ENCODE assay signal across 1 cellular context in the genomic region with DNA sequence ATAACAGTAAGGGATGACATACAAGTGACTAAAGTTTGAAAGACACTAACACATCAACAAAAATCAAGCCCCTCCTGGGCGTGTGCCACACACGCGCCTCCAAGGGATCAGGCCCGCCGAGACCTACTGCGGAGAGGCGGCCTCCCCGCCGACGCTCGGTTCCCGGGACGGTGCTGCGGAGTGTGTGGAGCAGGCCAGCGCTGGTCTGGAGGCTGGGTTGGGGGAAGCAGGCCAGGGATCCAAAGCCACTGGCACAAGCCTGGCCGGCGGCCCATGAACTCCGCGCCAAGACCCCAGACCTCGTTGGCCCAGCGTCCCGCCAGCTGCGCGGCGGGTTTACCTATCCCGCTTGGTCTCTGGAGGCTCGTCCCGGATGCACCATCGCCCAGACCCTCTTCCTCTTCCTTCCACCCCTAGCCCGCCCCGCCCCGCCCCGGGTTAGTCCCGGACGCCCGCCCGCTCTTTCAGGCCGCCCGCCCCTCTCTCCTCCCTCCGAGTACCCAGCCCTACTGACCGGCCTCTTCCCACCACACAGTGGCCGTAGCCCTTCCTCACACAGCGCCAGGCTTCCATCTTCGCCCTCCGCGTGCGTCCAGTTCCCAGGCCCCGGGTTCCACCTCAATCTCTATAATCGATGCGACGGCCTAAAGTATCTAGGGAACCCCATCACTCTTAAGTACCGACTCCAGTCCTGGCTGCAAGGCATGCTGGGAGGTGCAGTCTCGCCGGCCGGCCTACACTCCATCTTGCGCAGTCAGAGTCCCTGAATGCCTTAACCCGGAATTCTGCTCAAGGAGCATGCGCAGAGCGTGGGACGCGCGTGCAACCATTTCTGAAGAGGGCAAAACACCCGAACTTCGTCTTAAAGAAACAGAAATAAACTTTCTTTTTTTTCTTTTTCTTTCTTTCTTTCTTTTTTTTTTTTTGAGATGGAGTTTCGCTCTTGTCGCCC.
TF ChIP-seq lines count a peak whose summit lies in the region.

A gene with protein sequence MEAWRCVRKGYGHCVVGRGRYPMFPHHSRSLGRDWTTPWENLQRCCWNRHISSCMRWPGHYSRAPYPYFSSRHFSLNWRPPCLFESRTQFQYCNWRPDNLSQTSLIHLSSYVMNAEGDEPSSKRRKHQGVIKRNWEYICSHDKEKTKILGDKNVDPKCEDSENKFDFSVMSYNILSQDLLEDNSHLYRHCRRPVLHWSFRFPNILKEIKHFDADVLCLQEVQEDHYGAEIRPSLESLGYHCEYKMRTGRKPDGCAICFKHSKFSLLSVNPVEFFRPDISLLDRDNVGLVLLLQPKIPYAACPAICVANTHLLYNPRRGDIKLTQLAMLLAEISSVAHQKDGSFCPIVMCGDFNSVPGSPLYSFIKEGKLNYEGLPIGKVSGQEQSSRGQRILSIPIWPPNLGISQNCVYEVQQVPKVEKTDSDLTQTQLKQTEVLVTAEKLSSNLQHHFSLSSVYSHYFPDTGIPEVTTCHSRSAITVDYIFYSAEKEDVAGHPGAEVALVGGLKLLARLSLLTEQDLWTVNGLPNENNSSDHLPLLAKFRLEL (minus strand): TSS at position 769 of the 952 bp plus-strand sequence. CDS start 196 bp downstream, at position 573.

TF ChIP-seq in K562, 482 proteins besides CTCF, POLR2A, EP300 and RAD21 (continued from another document and continues in another):
- TF ChIP-seq, protein P1, sequence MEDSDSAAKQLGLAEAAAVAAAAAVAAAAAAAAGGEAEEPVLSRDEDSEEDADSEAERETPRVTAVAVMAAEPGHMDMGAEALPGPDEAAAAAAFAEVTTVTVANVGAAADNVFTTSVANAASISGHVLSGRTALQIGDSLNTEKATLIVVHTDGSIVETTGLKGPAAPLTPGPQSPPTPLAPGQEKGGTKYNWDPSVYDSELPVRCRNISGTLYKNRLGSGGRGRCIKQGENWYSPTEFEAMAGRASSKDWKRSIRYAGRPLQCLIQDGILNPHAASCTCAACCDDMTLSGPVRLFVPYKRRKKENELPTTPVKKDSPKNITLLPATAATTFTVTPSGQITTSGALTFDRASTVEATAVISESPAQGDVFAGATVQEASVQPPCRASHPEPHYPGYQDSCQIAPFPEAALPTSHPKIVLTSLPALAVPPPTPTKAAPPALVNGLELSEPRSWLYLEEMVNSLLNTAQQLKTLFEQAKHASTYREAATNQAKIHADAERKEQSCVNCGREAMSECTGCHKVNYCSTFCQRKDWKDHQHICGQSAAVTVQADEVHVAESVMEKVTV (CRISPR knock-in tag; IDR thresholded peaks at IDR 0.05): no peak
- TF ChIP-seq BACH1 (tag; IDR thresholded peaks at IDR 0.05) (no peak), CAMTA2 (CRISPR knock-in tag; conservative IDR thresholded peaks at IDR 0.05) (no peak), RFX7 (CRISPR knock-in tag; IDR thresholded peaks at IDR 0.05) (no peak), STAG1 (CRISPR knock-in tag; IDR thresholded peaks at IDR 0.05; ENCODE audit: borderline replicate concordance) (no peak), HNRNPK (IDR thresholded peaks at IDR 0.05; ENCODE audit: low read depth, low read length, poor library complexity, severe bottlenecking) (no peak), ZKSCAN3 (CRISPR knock-in tag; IDR thresholded peaks at IDR 0.05) (no peak), MTA3 (IDR thresholded peaks at IDR 0.05; ENCODE audit: borderline replicate concordance) (no peak; the same call in 1 of the 2 replicates), ZNF140 (CRISPR knock-in tag; IDR thresholded peaks at IDR 0.05) (no peak), PHB (CRISPR knock-in tag; IDR thresholded peaks at IDR 0.05) (no peak), HDAC6 (IDR thresholded peaks at IDR 0.05; ENCODE audit: low read depth, low read length) (no peak), ZNF311 (CRISPR knock-in tag; IDR thresholded peaks at IDR 0.05) (no peak), MYC (IDR thresholded peaks at IDR 0.05; ENCODE audit: low read depth, low read length) (peak; percentile 61), MYC (CRISPR knock-in tag; IDR thresholded peaks at IDR 0.05; ENCODE audit: borderline replicate concordance, low read depth) (0 out of 2 replicates have a peak, but pooled peaks have one; percentile 22), KLF16 (IDR thresholded peaks at IDR 0.05) (no peak), SRSF1 (IDR thresholded peaks at IDR 0.05; ENCODE audit: low read depth, low read length) (peak; percentile 40; the same call in 1 of the 2 replicates), ZNF3 (CRISPR knock-in tag; IDR thresholded peaks at IDR 0.05) (no peak), ZNF507 (tag; conservative IDR thresholded peaks at IDR 0.05) (no peak), ZNF586 (CRISPR knock-in tag; conservative IDR thresholded peaks at IDR 0.05) (no peak)
- TF ChIP-seq, protein P2, sequence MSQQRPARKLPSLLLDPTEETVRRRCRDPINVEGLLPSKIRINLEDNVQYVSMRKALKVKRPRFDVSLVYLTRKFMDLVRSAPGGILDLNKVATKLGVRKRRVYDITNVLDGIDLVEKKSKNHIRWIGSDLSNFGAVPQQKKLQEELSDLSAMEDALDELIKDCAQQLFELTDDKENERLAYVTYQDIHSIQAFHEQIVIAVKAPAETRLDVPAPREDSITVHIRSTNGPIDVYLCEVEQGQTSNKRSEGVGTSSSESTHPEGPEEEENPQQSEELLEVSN (IDR thresholded peaks at IDR 0.05; ENCODE audit: borderline replicate concordance in 1 of 2, extremely low read depth in 1 of 2, insufficient read depth in 1 of 2, insufficient read length in 1 of 2, low read depth in 1 of 2, low read length in 1 of 2, poor library complexity in 1 of 2, severe bottlenecking in 1 of 2): peak; percentile 78 to 93
- TF ChIP-seq, protein P3, sequence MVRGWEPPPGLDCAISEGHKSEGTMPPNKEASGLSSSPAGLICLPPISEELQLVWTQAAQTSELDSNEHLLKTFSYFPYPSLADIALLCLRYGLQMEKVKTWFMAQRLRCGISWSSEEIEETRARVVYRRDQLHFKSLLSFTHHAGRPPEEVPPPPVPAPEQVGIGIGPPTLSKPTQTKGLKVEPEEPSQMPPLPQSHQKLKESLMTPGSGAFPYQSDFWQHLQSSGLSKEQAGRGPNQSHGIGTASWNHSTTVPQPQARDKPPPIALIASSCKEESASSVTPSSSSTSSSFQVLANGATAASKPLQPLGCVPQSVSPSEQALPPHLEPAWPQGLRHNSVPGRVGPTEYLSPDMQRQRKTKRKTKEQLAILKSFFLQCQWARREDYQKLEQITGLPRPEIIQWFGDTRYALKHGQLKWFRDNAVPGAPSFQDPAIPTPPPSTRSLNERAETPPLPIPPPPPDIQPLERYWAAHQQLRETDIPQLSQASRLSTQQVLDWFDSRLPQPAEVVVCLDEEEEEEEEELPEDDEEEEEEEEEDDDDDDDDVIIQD (CRISPR knock-in tag; IDR thresholded peaks at IDR 0.05): no peak
- TF ChIP-seq, protein P4, sequence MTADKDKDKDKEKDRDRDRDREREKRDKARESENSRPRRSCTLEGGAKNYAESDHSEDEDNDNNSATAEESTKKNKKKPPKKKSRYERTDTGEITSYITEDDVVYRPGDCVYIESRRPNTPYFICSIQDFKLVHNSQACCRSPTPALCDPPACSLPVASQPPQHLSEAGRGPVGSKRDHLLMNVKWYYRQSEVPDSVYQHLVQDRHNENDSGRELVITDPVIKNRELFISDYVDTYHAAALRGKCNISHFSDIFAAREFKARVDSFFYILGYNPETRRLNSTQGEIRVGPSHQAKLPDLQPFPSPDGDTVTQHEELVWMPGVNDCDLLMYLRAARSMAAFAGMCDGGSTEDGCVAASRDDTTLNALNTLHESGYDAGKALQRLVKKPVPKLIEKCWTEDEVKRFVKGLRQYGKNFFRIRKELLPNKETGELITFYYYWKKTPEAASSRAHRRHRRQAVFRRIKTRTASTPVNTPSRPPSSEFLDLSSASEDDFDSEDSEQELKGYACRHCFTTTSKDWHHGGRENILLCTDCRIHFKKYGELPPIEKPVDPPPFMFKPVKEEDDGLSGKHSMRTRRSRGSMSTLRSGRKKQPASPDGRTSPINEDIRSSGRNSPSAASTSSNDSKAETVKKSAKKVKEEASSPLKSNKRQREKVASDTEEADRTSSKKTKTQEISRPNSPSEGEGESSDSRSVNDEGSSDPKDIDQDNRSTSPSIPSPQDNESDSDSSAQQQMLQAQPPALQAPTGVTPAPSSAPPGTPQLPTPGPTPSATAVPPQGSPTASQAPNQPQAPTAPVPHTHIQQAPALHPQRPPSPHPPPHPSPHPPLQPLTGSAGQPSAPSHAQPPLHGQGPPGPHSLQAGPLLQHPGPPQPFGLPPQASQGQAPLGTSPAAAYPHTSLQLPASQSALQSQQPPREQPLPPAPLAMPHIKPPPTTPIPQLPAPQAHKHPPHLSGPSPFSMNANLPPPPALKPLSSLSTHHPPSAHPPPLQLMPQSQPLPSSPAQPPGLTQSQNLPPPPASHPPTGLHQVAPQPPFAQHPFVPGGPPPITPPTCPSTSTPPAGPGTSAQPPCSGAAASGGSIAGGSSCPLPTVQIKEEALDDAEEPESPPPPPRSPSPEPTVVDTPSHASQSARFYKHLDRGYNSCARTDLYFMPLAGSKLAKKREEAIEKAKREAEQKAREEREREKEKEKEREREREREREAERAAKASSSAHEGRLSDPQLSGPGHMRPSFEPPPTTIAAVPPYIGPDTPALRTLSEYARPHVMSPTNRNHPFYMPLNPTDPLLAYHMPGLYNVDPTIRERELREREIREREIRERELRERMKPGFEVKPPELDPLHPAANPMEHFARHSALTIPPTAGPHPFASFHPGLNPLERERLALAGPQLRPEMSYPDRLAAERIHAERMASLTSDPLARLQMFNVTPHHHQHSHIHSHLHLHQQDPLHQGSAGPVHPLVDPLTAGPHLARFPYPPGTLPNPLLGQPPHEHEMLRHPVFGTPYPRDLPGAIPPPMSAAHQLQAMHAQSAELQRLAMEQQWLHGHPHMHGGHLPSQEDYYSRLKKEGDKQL (CRISPR knock-in tag; IDR thresholded peaks at IDR 0.05; ENCODE audit: borderline replicate concordance): peak; percentile 80; the same call in 1 of the 2 replicates
- TF ChIP-seq, protein P5, sequence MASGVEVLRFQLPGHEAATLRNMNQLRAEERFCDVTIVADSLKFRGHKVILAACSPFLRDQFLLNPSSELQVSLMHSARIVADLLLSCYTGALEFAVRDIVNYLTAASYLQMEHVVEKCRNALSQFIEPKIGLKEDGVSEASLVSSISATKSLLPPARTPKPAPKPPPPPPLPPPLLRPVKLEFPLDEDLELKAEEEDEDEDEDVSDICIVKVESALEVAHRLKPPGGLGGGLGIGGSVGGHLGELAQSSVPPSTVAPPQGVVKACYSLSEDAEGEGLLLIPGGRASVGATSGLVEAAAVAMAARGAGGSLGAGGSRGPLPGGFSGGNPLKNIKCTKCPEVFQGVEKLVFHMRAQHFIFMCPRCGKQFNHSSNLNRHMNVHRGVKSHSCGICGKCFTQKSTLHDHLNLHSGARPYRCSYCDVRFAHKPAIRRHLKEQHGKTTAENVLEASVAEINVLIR (CRISPR knock-in tag; IDR thresholded peaks at IDR 0.05): 0 out of 2 replicates have a peak, but pooled peaks have one; percentile 29
- TF ChIP-seq, protein P6, sequence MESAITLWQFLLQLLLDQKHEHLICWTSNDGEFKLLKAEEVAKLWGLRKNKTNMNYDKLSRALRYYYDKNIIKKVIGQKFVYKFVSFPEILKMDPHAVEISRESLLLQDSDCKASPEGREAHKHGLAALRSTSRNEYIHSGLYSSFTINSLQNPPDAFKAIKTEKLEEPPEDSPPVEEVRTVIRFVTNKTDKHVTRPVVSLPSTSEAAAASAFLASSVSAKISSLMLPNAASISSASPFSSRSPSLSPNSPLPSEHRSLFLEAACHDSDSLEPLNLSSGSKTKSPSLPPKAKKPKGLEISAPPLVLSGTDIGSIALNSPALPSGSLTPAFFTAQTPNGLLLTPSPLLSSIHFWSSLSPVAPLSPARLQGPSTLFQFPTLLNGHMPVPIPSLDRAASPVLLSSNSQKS (CRISPR knock-in tag; IDR thresholded peaks at IDR 0.05): no peak
- TF ChIP-seq, protein P7, sequence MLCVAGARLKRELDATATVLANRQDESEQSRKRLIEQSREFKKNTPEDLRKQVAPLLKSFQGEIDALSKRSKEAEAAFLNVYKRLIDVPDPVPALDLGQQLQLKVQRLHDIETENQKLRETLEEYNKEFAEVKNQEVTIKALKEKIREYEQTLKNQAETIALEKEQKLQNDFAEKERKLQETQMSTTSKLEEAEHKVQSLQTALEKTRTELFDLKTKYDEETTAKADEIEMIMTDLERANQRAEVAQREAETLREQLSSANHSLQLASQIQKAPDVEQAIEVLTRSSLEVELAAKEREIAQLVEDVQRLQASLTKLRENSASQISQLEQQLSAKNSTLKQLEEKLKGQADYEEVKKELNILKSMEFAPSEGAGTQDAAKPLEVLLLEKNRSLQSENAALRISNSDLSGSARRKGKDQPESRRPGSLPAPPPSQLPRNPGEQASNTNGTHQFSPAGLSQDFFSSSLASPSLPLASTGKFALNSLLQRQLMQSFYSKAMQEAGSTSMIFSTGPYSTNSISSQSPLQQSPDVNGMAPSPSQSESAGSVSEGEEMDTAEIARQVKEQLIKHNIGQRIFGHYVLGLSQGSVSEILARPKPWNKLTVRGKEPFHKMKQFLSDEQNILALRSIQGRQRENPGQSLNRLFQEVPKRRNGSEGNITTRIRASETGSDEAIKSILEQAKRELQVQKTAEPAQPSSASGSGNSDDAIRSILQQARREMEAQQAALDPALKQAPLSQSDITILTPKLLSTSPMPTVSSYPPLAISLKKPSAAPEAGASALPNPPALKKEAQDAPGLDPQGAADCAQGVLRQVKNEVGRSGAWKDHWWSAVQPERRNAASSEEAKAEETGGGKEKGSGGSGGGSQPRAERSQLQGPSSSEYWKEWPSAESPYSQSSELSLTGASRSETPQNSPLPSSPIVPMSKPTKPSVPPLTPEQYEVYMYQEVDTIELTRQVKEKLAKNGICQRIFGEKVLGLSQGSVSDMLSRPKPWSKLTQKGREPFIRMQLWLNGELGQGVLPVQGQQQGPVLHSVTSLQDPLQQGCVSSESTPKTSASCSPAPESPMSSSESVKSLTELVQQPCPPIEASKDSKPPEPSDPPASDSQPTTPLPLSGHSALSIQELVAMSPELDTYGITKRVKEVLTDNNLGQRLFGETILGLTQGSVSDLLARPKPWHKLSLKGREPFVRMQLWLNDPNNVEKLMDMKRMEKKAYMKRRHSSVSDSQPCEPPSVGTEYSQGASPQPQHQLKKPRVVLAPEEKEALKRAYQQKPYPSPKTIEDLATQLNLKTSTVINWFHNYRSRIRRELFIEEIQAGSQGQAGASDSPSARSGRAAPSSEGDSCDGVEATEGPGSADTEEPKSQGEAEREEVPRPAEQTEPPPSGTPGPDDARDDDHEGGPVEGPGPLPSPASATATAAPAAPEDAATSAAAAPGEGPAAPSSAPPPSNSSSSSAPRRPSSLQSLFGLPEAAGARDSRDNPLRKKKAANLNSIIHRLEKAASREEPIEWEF (CRISPR knock-in tag; IDR thresholded peaks at IDR 0.05): no peak
